Comparison of ENCODE assay signal across 1 cellular context in the genomic region with DNA sequence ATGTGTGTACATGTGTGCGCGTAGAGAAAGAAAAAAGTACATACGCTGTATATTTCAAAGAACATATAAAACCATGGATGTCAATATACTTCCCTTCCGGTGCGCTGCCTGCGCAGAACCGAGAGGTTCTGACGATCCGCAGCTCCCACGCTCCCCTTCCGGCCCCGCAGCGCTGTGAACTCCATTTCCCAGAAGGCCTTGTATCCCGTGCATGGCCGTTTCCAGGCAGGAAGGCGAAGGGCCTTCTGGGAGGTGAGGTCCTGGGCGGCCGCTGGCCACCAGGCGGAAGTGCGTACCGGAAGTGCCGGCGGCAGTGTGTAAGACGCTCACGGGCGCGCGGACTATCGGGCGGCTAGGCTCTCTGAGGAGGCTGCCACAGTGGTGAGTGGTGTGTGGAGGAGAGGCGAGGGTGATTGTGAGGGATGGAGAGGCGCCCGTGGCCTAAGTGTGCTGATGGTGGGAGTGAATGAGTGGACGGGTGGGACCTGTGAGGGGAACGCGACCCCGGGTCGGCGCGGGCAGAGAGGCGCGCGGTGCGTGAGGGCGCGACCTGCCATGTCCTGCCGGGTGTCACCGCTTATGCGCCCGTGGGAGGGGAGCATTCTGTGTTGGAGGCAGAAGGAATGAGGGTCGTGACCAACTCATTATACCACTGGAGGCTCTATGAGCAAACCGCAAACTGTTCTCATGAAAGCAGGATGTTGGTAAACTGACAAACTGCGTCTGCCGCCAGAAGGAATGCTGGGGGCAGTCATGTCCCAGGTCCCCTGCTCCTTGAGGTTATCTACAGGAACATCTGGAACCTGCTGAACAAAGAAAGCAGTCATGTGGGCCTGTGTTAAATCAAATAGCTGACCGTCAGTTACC.
A peak's percentile ranks its signal among the peaks of the same experiment; 100 is the strongest.
TF ChIP-seq lines count a peak whose summit lies in the region.

A gene with protein sequence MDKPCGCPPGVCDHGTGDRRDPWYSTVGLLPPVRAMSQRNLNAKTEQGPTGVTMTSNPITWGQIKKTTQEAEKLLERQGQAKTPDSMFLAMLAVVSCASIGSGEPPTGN (plus strand): TSS at position 313 of the 867 bp plus-strand sequence. CDS start 6,792 bp downstream, outside the sequence.

TF ChIP-seq in HEK293, 187 proteins besides CTCF, POLR2A, EP300 and RAD21 (continued from another document and continues in another):
- TF ChIP-seq, protein P1, sequence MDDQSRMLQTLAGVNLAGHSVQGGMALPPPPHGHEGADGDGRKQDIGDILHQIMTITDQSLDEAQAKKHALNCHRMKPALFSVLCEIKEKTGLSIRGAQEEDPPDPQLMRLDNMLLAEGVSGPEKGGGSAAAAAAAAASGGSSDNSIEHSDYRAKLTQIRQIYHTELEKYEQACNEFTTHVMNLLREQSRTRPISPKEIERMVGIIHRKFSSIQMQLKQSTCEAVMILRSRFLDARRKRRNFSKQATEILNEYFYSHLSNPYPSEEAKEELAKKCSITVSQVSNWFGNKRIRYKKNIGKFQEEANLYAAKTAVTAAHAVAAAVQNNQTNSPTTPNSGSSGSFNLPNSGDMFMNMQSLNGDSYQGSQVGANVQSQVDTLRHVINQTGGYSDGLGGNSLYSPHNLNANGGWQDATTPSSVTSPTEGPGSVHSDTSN (CRISPR knock-in tag; IDR thresholded peaks at IDR 0.05), result peak; percentile 87
- TF ChIP-seq ZEB2 (tag by site-specific recombination; IDR thresholded peaks at IDR 0.05) (peak; percentile 73), ZNF266 (tag by site-specific recombination; IDR thresholded peaks at IDR 0.05; ENCODE audit: low read depth) (no peak), ZNF707 (tag by site-specific recombination; IDR thresholded peaks at IDR 0.05) (no peak), ZNF239 (tag by site-specific recombination; IDR thresholded peaks at IDR 0.05) (0 out of 2 replicates have a peak, but pooled peaks have one; percentile 31), ZNF324 (tag by site-specific recombination; IDR thresholded peaks at IDR 0.05) (0 out of 2 replicates have a peak, but pooled peaks have one; percentile 33), ZNF777 (tag by site-specific recombination; IDR thresholded peaks at IDR 0.05; ENCODE audit: borderline replicate concordance) (peak; percentile 46; the same call in 1 of the 2 replicates), ZNF843 (tag by site-specific recombination; IDR thresholded peaks at IDR 0.05) (peak; percentile 79; the same call in 1 of the 2 replicates), ZNF548 (tag by site-specific recombination; IDR thresholded peaks at IDR 0.05) (no peak), ZNF114 (tag by site-specific recombination; IDR thresholded peaks at IDR 0.05) (no peak), ZNF571 (tag by site-specific recombination; IDR thresholded peaks at IDR 0.05) (no peak), KLF8 (tag by site-specific recombination; IDR thresholded peaks at IDR 0.05) (peak; percentile 74; the same call in 1 of the 2 replicates), OVOL3 (tag by site-specific recombination; IDR thresholded peaks at IDR 0.05) (peak; percentile 63; the same call in 1 of the 2 replicates), EGR2 (tag by site-specific recombination; IDR thresholded peaks at IDR 0.05; ENCODE audit: low read depth) (peak; percentile 89), ZNF555 (tag by site-specific recombination; conservative IDR thresholded peaks at IDR 0.05) (no peak), SP3 (tag by site-specific recombination; IDR thresholded peaks at IDR 0.05) (peak; percentile 74), ZNF660 (tag by site-specific recombination; IDR thresholded peaks at IDR 0.05) (peak; percentile 6; the same call in 1 of the 2 replicates), ZNF747 (tag by site-specific recombination; IDR thresholded peaks at IDR 0.05) (no peak), ZNF132 (tag by site-specific recombination; IDR thresholded peaks at IDR 0.05; ENCODE audit: borderline replicate concordance) (no peak), MZF1 (tag by site-specific recombination; IDR thresholded peaks at IDR 0.05; ENCODE audit: borderline replicate concordance) (0 out of 2 replicates have a peak, but pooled peaks have one; percentile 9), ZFP37 (tag by site-specific recombination; IDR thresholded peaks at IDR 0.05) (peak; percentile 96), ZNF354C (tag by site-specific recombination; IDR thresholded peaks at IDR 0.05; ENCODE audit: borderline replicate concordance, low read depth) (no peak), ZNF404 (tag by site-specific recombination; IDR thresholded peaks at IDR 0.05) (no peak), GLI4 (tag by site-specific recombination; IDR thresholded peaks at IDR 0.05) (peak; percentile 90; the same call in 1 of the 2 replicates), ZNF138 (tag by site-specific recombination; IDR thresholded peaks at IDR 0.05; ENCODE audit: borderline replicate concordance) (no peak), ZBTB1 (tag by site-specific recombination; IDR thresholded peaks at IDR 0.05) (no peak), KLF9 (tag by site-specific recombination; IDR thresholded peaks at IDR 0.05; ENCODE audit: low read depth) (peak; percentile 42; the same call in 1 of the 2 replicates), OSR2 (tag by site-specific recombination; IDR thresholded peaks at IDR 0.05) (no peak), GFI1B (tag by site-specific recombination; IDR thresholded peaks at IDR 0.05) (no peak), ZNF530 (tag by site-specific recombination; IDR thresholded peaks at IDR 0.05; ENCODE audit: low read depth) (no peak), ZNF792 (tag by site-specific recombination; IDR thresholded peaks at IDR 0.05) (peak; percentile 83; the same call in 1 of the 2 replicates)
- TF ChIP-seq, protein P2, sequence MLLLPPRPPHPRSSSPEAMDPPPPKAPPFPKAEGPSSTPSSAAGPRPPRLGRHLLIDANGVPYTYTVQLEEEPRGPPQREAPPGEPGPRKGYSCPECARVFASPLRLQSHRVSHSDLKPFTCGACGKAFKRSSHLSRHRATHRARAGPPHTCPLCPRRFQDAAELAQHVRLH (tag by site-specific recombination; IDR thresholded peaks at IDR 0.05), result peak; percentile 89
- TF ChIP-seq, protein P3, sequence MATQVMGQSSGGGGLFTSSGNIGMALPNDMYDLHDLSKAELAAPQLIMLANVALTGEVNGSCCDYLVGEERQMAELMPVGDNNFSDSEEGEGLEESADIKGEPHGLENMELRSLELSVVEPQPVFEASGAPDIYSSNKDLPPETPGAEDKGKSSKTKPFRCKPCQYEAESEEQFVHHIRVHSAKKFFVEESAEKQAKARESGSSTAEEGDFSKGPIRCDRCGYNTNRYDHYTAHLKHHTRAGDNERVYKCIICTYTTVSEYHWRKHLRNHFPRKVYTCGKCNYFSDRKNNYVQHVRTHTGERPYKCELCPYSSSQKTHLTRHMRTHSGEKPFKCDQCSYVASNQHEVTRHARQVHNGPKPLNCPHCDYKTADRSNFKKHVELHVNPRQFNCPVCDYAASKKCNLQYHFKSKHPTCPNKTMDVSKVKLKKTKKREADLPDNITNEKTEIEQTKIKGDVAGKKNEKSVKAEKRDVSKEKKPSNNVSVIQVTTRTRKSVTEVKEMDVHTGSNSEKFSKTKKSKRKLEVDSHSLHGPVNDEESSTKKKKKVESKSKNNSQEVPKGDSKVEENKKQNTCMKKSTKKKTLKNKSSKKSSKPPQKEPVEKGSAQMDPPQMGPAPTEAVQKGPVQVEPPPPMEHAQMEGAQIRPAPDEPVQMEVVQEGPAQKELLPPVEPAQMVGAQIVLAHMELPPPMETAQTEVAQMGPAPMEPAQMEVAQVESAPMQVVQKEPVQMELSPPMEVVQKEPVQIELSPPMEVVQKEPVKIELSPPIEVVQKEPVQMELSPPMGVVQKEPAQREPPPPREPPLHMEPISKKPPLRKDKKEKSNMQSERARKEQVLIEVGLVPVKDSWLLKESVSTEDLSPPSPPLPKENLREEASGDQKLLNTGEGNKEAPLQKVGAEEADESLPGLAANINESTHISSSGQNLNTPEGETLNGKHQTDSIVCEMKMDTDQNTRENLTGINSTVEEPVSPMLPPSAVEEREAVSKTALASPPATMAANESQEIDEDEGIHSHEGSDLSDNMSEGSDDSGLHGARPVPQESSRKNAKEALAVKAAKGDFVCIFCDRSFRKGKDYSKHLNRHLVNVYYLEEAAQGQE (tag by site-specific recombination; IDR thresholded peaks at IDR 0.05), result 0 out of 2 replicates have a peak, but pooled peaks have one; percentile 49
- TF ChIP-seq, protein P4, sequence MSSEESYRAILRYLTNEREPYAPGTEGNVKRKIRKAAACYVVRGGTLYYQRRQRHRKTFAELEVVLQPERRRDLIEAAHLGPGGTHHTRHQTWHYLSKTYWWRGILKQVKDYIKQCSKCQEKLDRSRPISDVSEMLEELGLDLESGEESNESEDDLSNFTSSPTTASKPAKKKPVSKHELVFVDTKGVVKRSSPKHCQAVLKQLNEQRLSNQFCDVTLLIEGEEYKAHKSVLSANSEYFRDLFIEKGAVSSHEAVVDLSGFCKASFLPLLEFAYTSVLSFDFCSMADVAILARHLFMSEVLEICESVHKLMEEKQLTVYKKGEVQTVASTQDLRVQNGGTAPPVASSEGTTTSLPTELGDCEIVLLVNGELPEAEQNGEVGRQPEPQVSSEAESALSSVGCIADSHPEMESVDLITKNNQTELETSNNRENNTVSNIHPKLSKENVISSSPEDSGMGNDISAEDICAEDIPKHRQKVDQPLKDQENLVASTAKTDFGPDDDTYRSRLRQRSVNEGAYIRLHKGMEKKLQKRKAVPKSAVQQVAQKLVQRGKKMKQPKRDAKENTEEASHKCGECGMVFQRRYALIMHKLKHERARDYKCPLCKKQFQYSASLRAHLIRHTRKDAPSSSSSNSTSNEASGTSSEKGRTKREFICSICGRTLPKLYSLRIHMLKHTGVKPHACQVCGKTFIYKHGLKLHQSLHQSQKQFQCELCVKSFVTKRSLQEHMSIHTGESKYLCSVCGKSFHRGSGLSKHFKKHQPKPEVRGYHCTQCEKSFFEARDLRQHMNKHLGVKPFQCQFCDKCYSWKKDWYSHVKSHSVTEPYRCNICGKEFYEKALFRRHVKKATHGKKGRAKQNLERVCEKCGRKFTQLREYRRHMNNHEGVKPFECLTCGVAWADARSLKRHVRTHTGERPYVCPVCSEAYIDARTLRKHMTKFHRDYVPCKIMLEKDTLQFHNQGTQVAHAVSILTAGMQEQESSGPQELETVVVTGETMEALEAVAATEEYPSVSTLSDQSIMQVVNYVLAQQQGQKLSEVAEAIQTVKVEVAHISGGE (tag by site-specific recombination; conservative IDR thresholded peaks at IDR 0.05; ENCODE audit: low read depth), result peak; percentile 98
- TF ChIP-seq, protein P5, sequence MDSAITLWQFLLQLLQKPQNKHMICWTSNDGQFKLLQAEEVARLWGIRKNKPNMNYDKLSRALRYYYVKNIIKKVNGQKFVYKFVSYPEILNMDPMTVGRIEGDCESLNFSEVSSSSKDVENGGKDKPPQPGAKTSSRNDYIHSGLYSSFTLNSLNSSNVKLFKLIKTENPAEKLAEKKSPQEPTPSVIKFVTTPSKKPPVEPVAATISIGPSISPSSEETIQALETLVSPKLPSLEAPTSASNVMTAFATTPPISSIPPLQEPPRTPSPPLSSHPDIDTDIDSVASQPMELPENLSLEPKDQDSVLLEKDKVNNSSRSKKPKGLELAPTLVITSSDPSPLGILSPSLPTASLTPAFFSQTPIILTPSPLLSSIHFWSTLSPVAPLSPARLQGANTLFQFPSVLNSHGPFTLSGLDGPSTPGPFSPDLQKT (IDR thresholded peaks at IDR 0.05; ENCODE audit: borderline replicate concordance, low read depth, low read length), result peak; percentile 92
- TF ChIP-seq, protein P6, sequence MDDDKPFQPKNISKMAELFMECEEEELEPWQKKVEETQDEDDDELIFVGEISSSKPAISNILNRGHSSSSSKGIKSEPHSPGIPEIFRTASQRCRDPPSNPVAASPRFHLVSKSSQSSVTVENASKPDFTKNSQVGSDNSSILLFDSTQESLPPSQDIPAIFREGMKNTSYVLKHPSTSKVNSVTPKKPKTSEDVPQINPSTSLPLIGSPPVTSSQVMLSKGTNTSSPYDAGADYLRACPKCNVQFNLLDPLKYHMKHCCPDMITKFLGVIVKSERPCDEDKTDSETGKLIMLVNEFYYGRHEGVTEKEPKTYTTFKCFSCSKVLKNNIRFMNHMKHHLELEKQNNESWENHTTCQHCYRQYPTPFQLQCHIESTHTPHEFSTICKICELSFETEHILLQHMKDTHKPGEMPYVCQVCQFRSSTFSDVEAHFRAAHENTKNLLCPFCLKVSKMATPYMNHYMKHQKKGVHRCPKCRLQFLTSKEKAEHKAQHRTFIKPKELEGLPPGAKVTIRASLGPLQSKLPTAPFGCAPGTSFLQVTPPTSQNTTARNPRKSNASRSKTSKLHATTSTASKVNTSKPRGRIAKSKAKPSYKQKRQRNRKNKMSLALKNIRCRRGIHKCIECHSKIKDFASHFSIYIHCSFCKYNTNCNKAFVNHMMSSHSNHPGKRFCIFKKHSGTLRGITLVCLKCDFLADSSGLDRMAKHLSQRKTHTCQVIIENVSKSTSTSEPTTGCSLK (tag by site-specific recombination; IDR thresholded peaks at IDR 0.05), result no peak
- TF ChIP-seq, protein P7, sequence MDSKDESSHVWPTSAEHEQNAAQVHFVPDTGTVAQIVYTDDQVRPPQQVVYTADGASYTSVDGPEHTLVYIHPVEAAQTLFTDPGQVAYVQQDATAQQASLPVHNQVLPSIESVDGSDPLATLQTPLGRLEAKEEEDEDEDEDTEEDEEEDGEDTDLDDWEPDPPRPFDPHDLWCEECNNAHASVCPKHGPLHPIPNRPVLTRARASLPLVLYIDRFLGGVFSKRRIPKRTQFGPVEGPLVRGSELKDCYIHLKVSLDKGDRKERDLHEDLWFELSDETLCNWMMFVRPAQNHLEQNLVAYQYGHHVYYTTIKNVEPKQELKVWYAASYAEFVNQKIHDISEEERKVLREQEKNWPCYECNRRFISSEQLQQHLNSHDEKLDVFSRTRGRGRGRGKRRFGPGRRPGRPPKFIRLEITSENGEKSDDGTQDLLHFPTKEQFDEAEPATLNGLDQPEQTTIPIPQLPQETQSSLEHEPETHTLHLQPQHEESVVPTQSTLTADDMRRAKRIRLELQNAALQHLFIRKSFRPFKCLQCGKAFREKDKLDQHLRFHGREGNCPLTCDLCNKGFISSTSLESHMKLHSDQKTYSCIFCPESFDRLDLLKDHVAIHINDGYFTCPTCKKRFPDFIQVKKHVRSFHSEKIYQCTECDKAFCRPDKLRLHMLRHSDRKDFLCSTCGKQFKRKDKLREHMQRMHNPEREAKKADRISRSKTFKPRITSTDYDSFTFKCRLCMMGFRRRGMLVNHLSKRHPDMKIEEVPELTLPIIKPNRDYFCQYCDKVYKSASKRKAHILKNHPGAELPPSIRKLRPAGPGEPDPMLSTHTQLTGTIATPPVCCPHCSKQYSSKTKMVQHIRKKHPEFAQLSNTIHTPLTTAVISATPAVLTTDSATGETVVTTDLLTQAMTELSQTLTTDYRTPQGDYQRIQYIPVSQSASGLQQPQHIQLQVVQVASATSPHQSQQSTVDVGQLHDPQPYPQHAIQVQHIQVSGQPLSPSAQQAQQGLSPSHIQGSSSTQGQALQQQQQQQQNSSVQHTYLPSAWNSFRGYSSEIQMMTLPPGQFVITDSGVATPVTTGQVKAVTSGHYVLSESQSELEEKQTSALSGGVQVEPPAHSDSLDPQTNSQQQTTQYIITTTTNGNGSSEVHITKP (tag by site-specific recombination; IDR thresholded peaks at IDR 0.05), result peak; percentile 97
- TF ChIP-seq, protein P8, sequence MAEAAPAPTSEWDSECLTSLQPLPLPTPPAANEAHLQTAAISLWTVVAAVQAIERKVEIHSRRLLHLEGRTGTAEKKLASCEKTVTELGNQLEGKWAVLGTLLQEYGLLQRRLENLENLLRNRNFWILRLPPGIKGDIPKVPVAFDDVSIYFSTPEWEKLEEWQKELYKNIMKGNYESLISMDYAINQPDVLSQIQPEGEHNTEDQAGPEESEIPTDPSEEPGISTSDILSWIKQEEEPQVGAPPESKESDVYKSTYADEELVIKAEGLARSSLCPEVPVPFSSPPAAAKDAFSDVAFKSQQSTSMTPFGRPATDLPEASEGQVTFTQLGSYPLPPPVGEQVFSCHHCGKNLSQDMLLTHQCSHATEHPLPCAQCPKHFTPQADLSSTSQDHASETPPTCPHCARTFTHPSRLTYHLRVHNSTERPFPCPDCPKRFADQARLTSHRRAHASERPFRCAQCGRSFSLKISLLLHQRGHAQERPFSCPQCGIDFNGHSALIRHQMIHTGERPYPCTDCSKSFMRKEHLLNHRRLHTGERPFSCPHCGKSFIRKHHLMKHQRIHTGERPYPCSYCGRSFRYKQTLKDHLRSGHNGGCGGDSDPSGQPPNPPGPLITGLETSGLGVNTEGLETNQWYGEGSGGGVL (tag by site-specific recombination; IDR thresholded peaks at IDR 0.05), result peak; percentile 51
